8 cellular contexts compared by ENCODE assay signal in genomic region chr10:15088428-15089261, GRCh38. TPM values are rescaled to one million over a fixed set of nuclear protein-coding genes. Genes with fewer than 3 reads are reported as not detected.
DNase-seq lines count a peak whose midpoint lies in the region; ATAC-seq and TF ChIP-seq lines count a peak whose summit lies in the region.

TSS of gene ACBD7 (minus strand) at chr10:15088776. CDS start at chr10:15088728, 48 bp downstream.

- peak within 1 kb of the TSS; percentile 70 for H3K4me2 ChIP-seq in SU-DHL-6 (ENCODE audit: low read depth, low read length, poor library complexity, severe bottlenecking)

- H3K9me3 ChIP-seq in SU-DHL-6 (ENCODE audit: insufficient read depth, low read length) (no peaks in the 10 kb centered on the region), heart right ventricle (no peaks in the 10 kb centered on the region)

- H3K79me2 ChIP-seq in SU-DHL-6 (ENCODE audit: insufficient read depth, low read length) = no peaks in the 10 kb centered on the region

- no peaks in the 10 kb centered on the region for H3K4me1 Mint-ChIP-seq in activated naive CD8-positive, alpha-beta T cell treated with anti-CD3 and anti-CD28 coated beads, Interleukin-2, amount 10 ng/mL, durations not matched to agents 7 days and 5 days
- H3K4me1 Mint-ChIP-seq in type B pancreatic cell (ENCODE audit: unreplicated experiment) = peaks cover 5% of the 10 kb centered on the region

- no peaks in the 10 kb centered on the region for H3K36me3 Mint-ChIP-seq in activated naive CD8-positive, alpha-beta T cell treated with anti-CD3 and anti-CD28 coated beads, Interleukin-2, amount 10 ng/mL, durations not matched to agents 7 days and 5 days
- H3K36me3 Mint-ChIP-seq in type B pancreatic cell = no peaks in the 10 kb centered on the region

- CTCF ChIA-PET in GM10248 (lab: Yijun Ruan, JAX) = no interaction called here

- H3K27ac ChIP-seq in SU-DHL-6 (ENCODE audit: low read depth, low read length) (no peak within 1 kb of the TSS), heart right ventricle (no peak within 1 kb of the TSS)

- no peak for TF ChIP-seq CTCF in GM10248 (IDR thresholded peaks at IDR 0.05; ENCODE audit: control extremely low read depth, extremely low read depth, low read depth, missing control alignments)
- peak; percentile 14 for TF ChIP-seq CTCF in HFF-Myc (IDR thresholded peaks at IDR 0.05; ENCODE audit: low read depth, low read length, missing control alignments)
- TF ChIP-seq CTCF in SU-DHL-6 (IDR thresholded peaks at IDR 0.05; ENCODE audit: insufficient read depth, low read length, poor library complexity, severe bottlenecking) = no peak
- TF ChIP-seq CTCF in heart right ventricle (IDR thresholded peaks at IDR 0.05) = peak; percentile 23 to 68 (median 51)
- TF ChIP-seq CTCF in type B pancreatic cell (conservative IDR thresholded peaks at IDR 0.05) = peak; percentile 76

- no peaks in the 10 kb centered on the region for H3K27me3 ChIP-seq in SU-DHL-6 (ENCODE audit: low read length)
- peaks cover 0 to 7% (median 0%) of the 10 kb centered on the region in 7 donors for H3K27me3 ChIP-seq in heart right ventricle

- no peaks in the 10 kb centered on the region for H4K20me1 ChIP-seq in SU-DHL-6 (ENCODE audit: low read depth, low read length)

- H3K36me3 ChIP-seq in SU-DHL-6 (ENCODE audit: low read length) (no peaks in the 10 kb centered on the region), heart right ventricle (no peaks in the 10 kb centered on the region)

- no peaks in the 10 kb centered on the region for H3K27me3 Mint-ChIP-seq in activated naive CD8-positive, alpha-beta T cell treated with anti-CD3 and anti-CD28 coated beads, Interleukin-2, amount 10 ng/mL, durations not matched to agents 7 days and 5 days
- peaks cover 6% of the 10 kb centered on the region for H3K27me3 Mint-ChIP-seq in type B pancreatic cell

- DNase-seq in GM10248 (ENCODE audit: extremely low spot score) (peak; percentile 91), HFF-Myc (ENCODE audit: extremely low read depth, low read depth) (no peak), NAMALWA (ENCODE audit: low spot score) (peak; percentile 93), heart right ventricle (peak; percentile 57 to 80), posterior vena cava (ENCODE audit: low spot score) (peak; percentile 92), type B pancreatic cell (ENCODE audit: extremely low spot score, unreplicated experiment) (peak; percentile 90)
- DNase-seq in activated naive CD8-positive, alpha-beta T cell treated with anti-CD3 and anti-CD28 coated beads, Interleukin-2, amount 10 ng/mL, durations not matched to agents 7 days and 5 days = peak; percentile 90

- ATAC-seq in activated naive CD8-positive, alpha-beta T cell treated with anti-CD3 and anti-CD28 coated beads, Interleukin-2, amount 10 ng/mL, durations not matched to agents 7 days and 5 days (ENCODE audit: low read depth) = peak; percentile 100
- ATAC-seq in heart right ventricle = peak; percentile 92 to 99 (median 94)

- H3K4me3 Mint-ChIP-seq in activated naive CD8-positive, alpha-beta T cell treated with anti-CD3 and anti-CD28 coated beads, Interleukin-2, amount 10 ng/mL, durations not matched to agents 7 days and 5 days = peak within 1 kb of the TSS; percentile 73
- H3K4me3 Mint-ChIP-seq in type B pancreatic cell = peak within 1 kb of the TSS; percentile 82

- H3F3A ChIP-seq in SU-DHL-6 (ENCODE audit: insufficient read depth) = no peaks in the 10 kb centered on the region

- WGBS in heart right ventricle, 2 donors = 6% methylated on average over 57 to 63 of the region's 63 CpGs

- POLR2A ChIA-PET in GM10248 (lab: Yijun Ruan, JAX) = no interaction called here
- POLR2A ChIA-PET in activated naive CD8-positive, alpha-beta T cell treated with anti-CD3 and anti-CD28 coated beads, Interleukin-2, amount 10 ng/mL, durations not matched to agents 7 days and 5 days (lab: Charles Lee) = no interaction called here

- no peaks in the 10 kb centered on the region for H3K9me3 Mint-ChIP-seq in activated naive CD8-positive, alpha-beta T cell treated with anti-CD3 and anti-CD28 coated beads, Interleukin-2, amount 10 ng/mL, durations not matched to agents 7 days and 5 days
- no peaks in the 10 kb centered on the region for H3K9me3 Mint-ChIP-seq in type B pancreatic cell

- H3K27ac Mint-ChIP-seq in activated naive CD8-positive, alpha-beta T cell treated with anti-CD3 and anti-CD28 coated beads, Interleukin-2, amount 10 ng/mL, durations not matched to agents 7 days and 5 days = peak within 1 kb of the TSS; percentile 51
- H3K27ac Mint-ChIP-seq in type B pancreatic cell = no peak within 1 kb of the TSS

- H3K4me3 ChIP-seq in HFF-Myc (replicated peaks; ENCODE audit: low read depth, low read length) (peak within 1 kb of the TSS; percentile 56), SU-DHL-6 (ENCODE audit: insufficient read depth, low read length, poor library complexity, severe bottlenecking) (peak within 1 kb of the TSS; percentile 76), heart right ventricle (peak within 1 kb of the TSS; percentile 51 to 69 (median 60))

- peak within 1 kb of the TSS; percentile 58 for H3K9ac ChIP-seq in SU-DHL-6 (ENCODE audit: low read length)

- no peaks in the 10 kb centered on the region for H3K9me2 ChIP-seq in SU-DHL-6 (replicated peaks; ENCODE audit: insufficient read depth, low read length)

- peaks cover 0 to 20% (median 16%) of the 10 kb centered on the region in 9 donors for H3K4me1 ChIP-seq in heart right ventricle

- intact Hi-C loops in heart right ventricle (cut with DNase I) = loop anchor here in 1 of 10 donors (10.0 kb wide), 1 partner anchor 134 kb away; the partner anchor contains the start of genes DCLRE1C and MEIG1
- intact Hi-C loops in posterior vena cava (cut with DNase I) = no loop called here

- H2AFZ ChIP-seq in SU-DHL-6 (ENCODE audit: low read depth, low read length, severe bottlenecking) = peak within 1 kb of the TSS; percentile 91

RNA-seq across cellular contexts. Expression of gene ACBD7, which starts in this region (rescaled TPM):
- total RNA-seq in activated naive CD8-positive, alpha-beta T cell treated with anti-CD3 and anti-CD28 coated beads, Interleukin-2, amount 10 ng/mL, durations not matched to agents 7 days and 5 days = 1 to 10 TPM; 1.5 to 1.8 TPM
- total RNA-seq in heart right ventricle (under 1 TPM in 1 of 10 donors, not detected in 9; 0.23 TPM), posterior vena cava (under 1 TPM in 1 of 2 donors, not detected in 1; 0.46 TPM), type B pancreatic cell (ENCODE audit: low replicate concordance) (0.76 and 4.3 TPM in 2 replicates)
- polyA plus RNA-seq in heart right ventricle = under 1 TPM in 1 of 2 donors, not detected in 1; 0.03 TPM

Comparison
In these comparisons a context has a peak if more than half of its experiments do, and no peak if none do; other contexts are left out.
1. Peak in DNase-seq, ATAC-seq and H3K4me3 ChIP-seq in heart right ventricle; RNA of the gene not detected or under 1 TPM.
2. Peak in DNase-seq in posterior vena cava; RNA of the gene not detected or under 1 TPM.
3. CTCF ChIP-seq: peak in HFF-Myc (single experiment), heart right ventricle (9 of 9) and type B pancreatic cell (single experiment); none in GM10248 (single experiment) and SU-DHL-6 (single experiment).
4. Peak in every context shown above with its lines, with median percentiles within 50 percentile points of each other: H3K4me3 ChIP-seq.